ENCODE assay signal across 1 cellular context in the genomic region with DNA sequence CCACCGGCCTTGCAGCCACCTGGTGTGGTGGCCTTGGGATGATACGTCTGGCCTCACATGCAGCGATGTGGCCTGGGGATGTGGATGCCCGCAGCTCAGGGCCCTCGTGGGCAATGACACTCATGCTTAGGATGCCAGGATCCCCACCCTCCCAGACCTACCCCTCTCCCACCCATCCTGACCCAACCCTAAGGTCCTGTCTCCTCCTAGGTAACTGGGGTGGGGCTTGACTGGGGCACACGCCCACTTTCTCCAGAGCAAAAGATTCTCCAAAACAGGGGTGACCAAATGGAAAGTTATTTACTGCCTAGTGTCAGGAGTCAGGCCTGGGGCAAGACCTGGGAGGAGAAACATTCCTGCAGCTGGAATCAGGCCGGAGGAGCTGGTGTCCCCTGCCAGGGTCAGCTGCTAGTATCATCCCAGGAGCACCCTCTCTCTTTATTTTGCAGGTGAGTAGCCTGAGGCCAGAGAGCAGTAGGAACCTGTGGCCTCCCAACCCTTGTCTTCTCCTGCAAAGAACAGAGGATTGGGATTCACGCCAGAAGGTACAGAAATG.
TF ChIP-seq lines count a peak whose summit lies in the region.

No MANE protein-coding gene starts in this region.

TF ChIP-seq in WTC11, 78 proteins besides CTCF, POLR2A, EP300 and RAD21 (continued from another document):
- TF ChIP-seq, protein P1, sequence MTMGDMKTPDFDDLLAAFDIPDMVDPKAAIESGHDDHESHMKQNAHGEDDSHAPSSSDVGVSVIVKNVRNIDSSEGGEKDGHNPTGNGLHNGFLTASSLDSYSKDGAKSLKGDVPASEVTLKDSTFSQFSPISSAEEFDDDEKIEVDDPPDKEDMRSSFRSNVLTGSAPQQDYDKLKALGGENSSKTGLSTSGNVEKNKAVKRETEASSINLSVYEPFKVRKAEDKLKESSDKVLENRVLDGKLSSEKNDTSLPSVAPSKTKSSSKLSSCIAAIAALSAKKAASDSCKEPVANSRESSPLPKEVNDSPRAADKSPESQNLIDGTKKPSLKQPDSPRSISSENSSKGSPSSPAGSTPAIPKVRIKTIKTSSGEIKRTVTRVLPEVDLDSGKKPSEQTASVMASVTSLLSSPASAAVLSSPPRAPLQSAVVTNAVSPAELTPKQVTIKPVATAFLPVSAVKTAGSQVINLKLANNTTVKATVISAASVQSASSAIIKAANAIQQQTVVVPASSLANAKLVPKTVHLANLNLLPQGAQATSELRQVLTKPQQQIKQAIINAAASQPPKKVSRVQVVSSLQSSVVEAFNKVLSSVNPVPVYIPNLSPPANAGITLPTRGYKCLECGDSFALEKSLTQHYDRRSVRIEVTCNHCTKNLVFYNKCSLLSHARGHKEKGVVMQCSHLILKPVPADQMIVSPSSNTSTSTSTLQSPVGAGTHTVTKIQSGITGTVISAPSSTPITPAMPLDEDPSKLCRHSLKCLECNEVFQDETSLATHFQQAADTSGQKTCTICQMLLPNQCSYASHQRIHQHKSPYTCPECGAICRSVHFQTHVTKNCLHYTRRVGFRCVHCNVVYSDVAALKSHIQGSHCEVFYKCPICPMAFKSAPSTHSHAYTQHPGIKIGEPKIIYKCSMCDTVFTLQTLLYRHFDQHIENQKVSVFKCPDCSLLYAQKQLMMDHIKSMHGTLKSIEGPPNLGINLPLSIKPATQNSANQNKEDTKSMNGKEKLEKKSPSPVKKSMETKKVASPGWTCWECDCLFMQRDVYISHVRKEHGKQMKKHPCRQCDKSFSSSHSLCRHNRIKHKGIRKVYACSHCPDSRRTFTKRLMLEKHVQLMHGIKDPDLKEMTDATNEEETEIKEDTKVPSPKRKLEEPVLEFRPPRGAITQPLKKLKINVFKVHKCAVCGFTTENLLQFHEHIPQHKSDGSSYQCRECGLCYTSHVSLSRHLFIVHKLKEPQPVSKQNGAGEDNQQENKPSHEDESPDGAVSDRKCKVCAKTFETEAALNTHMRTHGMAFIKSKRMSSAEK (CRISPR knock-in tag; IDR thresholded peaks at IDR 0.05; ENCODE audit: borderline replicate concordance) = no peak
